Comparison of ENCODE assay signal across 39 cellular contexts in genomic region chr16:20102521-20102920, GRCh38. TPM values are rescaled to one million over a fixed set of nuclear protein-coding genes. Genes with fewer than 3 reads are reported as not detected.
"Had no signal": no experiment of that assay in that cellular context is flagged by ENCODE, and none has a peak within 500 bp of the region (broad histone marks: within the 10 kb centered on the region; RNA-seq: fewer than 3 reads in every experiment).

No MANE protein-coding gene starts in this region.

- H3K4me1 Mint-ChIP-seq: activated B cell treated with CpG ODN at 0.5 μM for 24 hours; activated CD4-positive, alpha-beta T cell treated with anti-CD3 and anti-CD28 coated beads, Interleukin-2, amount 10 ng/mL, durations not matched to agents 24 days and 14 days; activated naive CD8-positive, alpha-beta T cell treated with anti-CD3 and anti-CD28 coated beads for 36 hours; activated T-helper 17 cell treated with anti-CD3 and anti-CD28 coated beads, Interleukin-2, amount 50 U/mL, for 72 hours; brain; central memory CD8-positive, alpha-beta T cell had no signal

- H3K4me3 Mint-ChIP-seq: activated B cell treated with CpG ODN at 0.5 μM for 24 hours; activated CD4-positive, alpha-beta memory T cell treated with anti-CD3 and anti-CD28 coated beads for 36 hours; activated CD4-positive, alpha-beta T cell treated with anti-CD3 and anti-CD28 coated beads, Interleukin-2, amount 10 ng/mL, durations not matched to agents 24 days and 14 days; activated CD8-positive, alpha-beta T cell treated with anti-CD3 and anti-CD28 coated beads for 36 hours; activated naive CD4-positive, alpha-beta T cell treated with anti-CD3 and anti-CD28 coated beads for 36 hours; activated naive CD8-positive, alpha-beta T cell treated with anti-CD3 and anti-CD28 coated beads for 36 hours; activated T-cell treated with anti-CD3 and anti-CD28 coated beads, Interleukin-2, amount 50 U/mL, for 4 hours; activated T-cell treated with anti-CD3 and anti-CD28 coated beads, Interleukin-2, amount 50 U/mL, for 72 hours; activated T-helper 1 cell treated with anti-CD3 and anti-CD28 coated beads, Interleukin-12 subunit alpha, Interleukin-12 subunit beta, Interleukin-2, Interleukin-4 antibody, amounts not matched to agents 30 ng/mL and 10 ng/mL and 1 ng/mL, durations not matched to agents 14 hours and 24 hours and 36 hours; activated T-helper 17 cell treated with anti-CD3 and anti-CD28 coated beads, Interleukin-2, amount 50 U/mL, for 72 hours; brain; central memory CD8-positive, alpha-beta T cell; T-helper 1 cell treated with Interleukin-12 subunit alpha and Interleukin-12 subunit beta and Interleukin-4 antibody, amounts not matched to agents 30 μg/mL and 1 μg/mL, for 36 hours; T-helper 2 cell treated with Interferon-gamma antibody and Interleukin-4, amounts not matched to agents 5 μg/mL and 100 μg/mL, for 36 hours had no signal

- ATAC-seq: activated CD8-positive, alpha-beta T cell treated with anti-CD3 and anti-CD28 coated beads for 36 hours; activated naive CD4-positive, alpha-beta T cell treated with anti-CD3 and anti-CD28 coated beads, Interleukin-2, amount 50 U/mL, for 72 hours; activated T-cell treated with anti-CD3 and anti-CD28 coated beads, Interleukin-2, amount 50 U/mL, for 4 hours; activated T-cell treated with anti-CD3 and anti-CD28 coated beads, Interleukin-2, amount 50 U/mL, for 72 hours; activated T-helper 17 cell treated with anti-CD3 and anti-CD28 coated beads, Interleukin-2, amount 50 U/mL, for 72 hours had no signal

- H3K36me3 Mint-ChIP-seq: activated CD4-positive, alpha-beta memory T cell treated with anti-CD3 and anti-CD28 coated beads for 36 hours; activated naive CD4-positive, alpha-beta T cell treated with anti-CD3 and anti-CD28 coated beads, Interleukin-2, amount 50 U/mL, for 72 hours; activated naive CD8-positive, alpha-beta T cell treated with anti-CD3 and anti-CD28 coated beads for 36 hours; brain had no signal

- H3K4me3 ChIP-seq: ascending aorta, cardiac muscle cell had no signal

- FAIRE-seq: bronchial epithelial cell, TTC549 had no signal

- H3K27me3 Mint-ChIP-seq: activated CD4-positive, alpha-beta T cell treated with anti-CD3 and anti-CD28 coated beads, Interleukin-2, amount 10 ng/mL, durations not matched to agents 24 days and 14 days; activated naive CD8-positive, alpha-beta T cell treated with anti-CD3 and anti-CD28 coated beads for 36 hours; activated T-helper 17 cell treated with anti-CD3 and anti-CD28 coated beads, Interleukin-2, amount 50 U/mL, for 72 hours; central memory CD8-positive, alpha-beta T cell had no signal

- DNase-seq: activated B cell treated with CpG ODN at 0.5 μM for 24 hours; activated CD4-positive, alpha-beta memory T cell treated with anti-CD3 and anti-CD28 coated beads for 36 hours; activated CD4-positive, alpha-beta T cell treated with anti-CD3 and anti-CD28 coated beads for 4 hours; activated CD4-positive, alpha-beta T cell treated with anti-CD3 and anti-CD28 coated beads, Interleukin-2, amount 10 ng/mL, durations not matched to agents 24 days and 14 days; activated CD4-positive, alpha-beta T cell treated with anti-CD3 and anti-CD28 coated beads, Interleukin-2, amount 50 U/mL, for 1 hour; activated CD4-positive, alpha-beta T cell treated with anti-CD3 and anti-CD28 coated beads, Interleukin-2, amount 50 U/mL, for 4 hours; activated CD4-positive, CD25-positive, alpha-beta regulatory T cell treated with anti-CD3 and anti-CD28 coated beads, Interleukin-2, amount 50 U/mL, for 72 hours; activated CD8-positive, alpha-beta memory T cell treated with anti-CD3 and anti-CD28 coated beads, Interleukin-2, amount 50 U/mL, for 4 hours; activated CD8-positive, alpha-beta T cell treated with anti-CD3 and anti-CD28 coated beads for 36 hours; activated effector memory CD4-positive, alpha-beta T cell treated with anti-CD3 and anti-CD28 coated beads, Interleukin-2, amount 50 U/mL, for 16 hours; activated gamma-delta T cell treated with Interleukin-2 at 50 U/mL for 16 hours; activated naive CD4-positive, alpha-beta T cell; activated naive CD4-positive, alpha-beta T cell treated with anti-CD3 and anti-CD28 coated beads for 36 hours; activated naive CD4-positive, alpha-beta T cell treated with anti-CD3 and anti-CD28 coated beads, Interleukin-2, amount 50 U/mL, for 16 hours; activated naive CD8-positive, alpha-beta T cell treated with anti-CD3 and anti-CD28 coated beads for 36 hours; activated T-cell treated with anti-CD3 and anti-CD28 coated beads for 4 hours; activated T-cell treated with anti-CD3 and anti-CD28 coated beads, Interleukin-2, amount 50 U/mL, for 1 hour; activated T-cell treated with anti-CD3 and anti-CD28 coated beads, Interleukin-2, amount 50 U/mL, for 4 hours; activated T-cell treated with anti-CD3 and anti-CD28 coated beads, Interleukin-2, amount 50 U/mL, for 72 hours; amygdala; anterior cingulate cortex; caudate nucleus; cerebellar nuclear complex; T-helper 2 cell; T-helper 9 cell had no signal

- H3K27ac Mint-ChIP-seq: activated B cell treated with CpG ODN at 0.5 μM for 24 hours; activated CD4-positive, alpha-beta memory T cell treated with anti-CD3 and anti-CD28 coated beads for 36 hours; activated CD4-positive, alpha-beta T cell treated with anti-CD3 and anti-CD28 coated beads, Interleukin-2, amount 10 ng/mL, durations not matched to agents 24 days and 14 days; activated CD8-positive, alpha-beta T cell treated with anti-CD3 and anti-CD28 coated beads for 36 hours; activated naive CD4-positive, alpha-beta T cell treated with anti-CD3 and anti-CD28 coated beads for 36 hours; activated naive CD4-positive, alpha-beta T cell treated with anti-CD3 and anti-CD28 coated beads, Interleukin-2, amount 50 U/mL, for 72 hours; activated naive CD8-positive, alpha-beta T cell treated with anti-CD3 and anti-CD28 coated beads for 36 hours; activated T-cell treated with anti-CD3 and anti-CD28 coated beads, Interleukin-2, amount 50 U/mL, for 72 hours; activated T-helper 1 cell treated with anti-CD3 and anti-CD28 coated beads, Interleukin-12 subunit alpha, Interleukin-12 subunit beta, Interleukin-2, Interleukin-4 antibody, amounts not matched to agents 30 ng/mL and 10 ng/mL and 1 ng/mL, durations not matched to agents 14 hours and 24 hours and 36 hours; activated T-helper 17 cell treated with anti-CD3 and anti-CD28 coated beads, Interleukin-2, amount 50 U/mL, for 72 hours; brain; T-helper 1 cell treated with Interleukin-12 subunit alpha and Interleukin-12 subunit beta and Interleukin-4 antibody, amounts not matched to agents 30 μg/mL and 1 μg/mL, for 36 hours; T-helper 2 cell treated with Interferon-gamma antibody and Interleukin-4, amounts not matched to agents 5 μg/mL and 100 μg/mL, for 36 hours had no signal

- H3K9me3 Mint-ChIP-seq: activated CD4-positive, alpha-beta T cell treated with anti-CD3 and anti-CD28 coated beads, Interleukin-2, amount 10 ng/mL, durations not matched to agents 24 days and 14 days; activated CD8-positive, alpha-beta T cell treated with anti-CD3 and anti-CD28 coated beads for 36 hours; activated naive CD4-positive, alpha-beta T cell treated with anti-CD3 and anti-CD28 coated beads for 36 hours; activated naive CD8-positive, alpha-beta T cell treated with anti-CD3 and anti-CD28 coated beads for 36 hours; T-helper 2 cell treated with Interferon-gamma antibody and Interleukin-4, amounts not matched to agents 5 μg/mL and 100 μg/mL, for 36 hours had no signal

- H3K4me1 ChIP-seq: ascending aorta had no signal

- H3K36me3 ChIP-seq: ascending aorta, cardiac muscle cell had no signal

- H3K9me3 ChIP-seq: ascending aorta had no signal

- H3K27ac ChIP-seq: ascending aorta, cardiac muscle cell, VCaP had no signal

- H3K27me3 ChIP-seq: ascending aorta had no signal

RNA-seq across cellular contexts. Expression of gene GPR139, which starts 28.8 kb away (rescaled TPM):
- total RNA-seq: activated B cell treated with CpG ODN at 0.5 μM for 24 hours; activated CD4-positive, alpha-beta memory T cell treated with anti-CD3 and anti-CD28 coated beads for 36 hours; activated CD4-positive, alpha-beta T cell treated with anti-CD3 and anti-CD28 coated beads, Interleukin-2, amount 10 ng/mL, durations not matched to agents 24 days and 14 days; activated CD8-positive, alpha-beta memory T cell treated with anti-CD3 and anti-CD28 coated beads for 36 hours; activated CD8-positive, alpha-beta T cell treated with anti-CD3 and anti-CD28 coated beads for 36 hours; activated naive CD4-positive, alpha-beta T cell treated with anti-CD3 and anti-CD28 coated beads for 36 hours; activated naive CD4-positive, alpha-beta T cell treated with anti-CD3 and anti-CD28 coated beads, Interleukin-2, amount 50 U/mL, for 72 hours; activated naive CD8-positive, alpha-beta T cell treated with anti-CD3 and anti-CD28 coated beads for 36 hours; activated T-cell treated with anti-CD3 and anti-CD28 coated beads, Interleukin-2, amount 50 U/mL, for 4 hours; activated T-cell treated with anti-CD3 and anti-CD28 coated beads, Interleukin-2, amount 50 U/mL, for 72 hours; activated T-helper 1 cell treated with anti-CD3 and anti-CD28 coated beads, Interleukin-12 subunit alpha, Interleukin-12 subunit beta, Interleukin-2, Interleukin-4 antibody, amounts not matched to agents 30 ng/mL and 10 ng/mL and 1 ng/mL, durations not matched to agents 14 hours and 24 hours and 36 hours; activated T-helper 17 cell treated with anti-CD3 and anti-CD28 coated beads, Interleukin-2, amount 50 U/mL, for 72 hours; ascending aorta; bronchial epithelial cell; cardiac muscle cell; chondrocyte had no signal
- polyA plus RNA-seq: cardiac muscle cell had no signal
